ENCODE assay signal across 17 cellular contexts in the genomic region with DNA sequence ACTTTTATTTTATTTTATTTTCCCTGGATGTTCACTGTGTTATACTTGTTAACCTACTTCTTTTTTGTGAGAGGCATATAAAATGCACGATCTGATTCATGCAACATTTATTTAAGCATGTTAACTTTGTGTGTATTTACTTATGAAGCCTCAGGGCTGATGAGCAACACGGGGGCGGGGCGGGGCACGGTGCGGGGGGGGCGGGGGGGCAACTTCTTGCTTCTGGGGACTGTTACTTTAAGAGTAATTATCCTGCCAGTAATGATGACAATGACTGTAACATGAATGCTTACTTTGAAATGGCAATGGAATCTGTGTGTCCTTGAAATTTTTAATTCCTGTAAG.
DNase-seq lines count a peak whose midpoint lies in the region; ATAC-seq and TF ChIP-seq lines count a peak whose summit lies in the region.
"Had no signal": no experiment of that assay in that cellular context is flagged by ENCODE, and none has a peak within 500 bp of the region (broad histone marks: within the 10 kb centered on the region; RNA-seq: fewer than 3 reads in every experiment).

No MANE protein-coding gene starts in this region.

- no peaks in the 10 kb centered on the region for H4K20me1 ChIP-seq in GM23248 (ENCODE audit: insufficient read depth)
- no peaks in the 10 kb centered on the region for H4K20me1 ChIP-seq in PC-3 (ENCODE audit: low read length)

- in situ Hi-C loops in GM23248 (cut with MboI): no loop called here

- H3K79me2 ChIP-seq in GM23248 (ENCODE audit: insufficient read depth) (no peaks in the 10 kb centered on the region), PC-3 (ENCODE audit: low read length) (no peaks in the 10 kb centered on the region)

- 1 to 2% methylated on average over 7 of the region's 7 CpGs for WGBS in GM23248 (ENCODE audit: low coverage in 1 of 2, low lambda C conversion rate in 2 of 2, missing lambda C conversion rate in 2 of 2), 2 experiments

- H3K4me2 ChIP-seq in GM23248 (ENCODE audit: unreplicated experiment) (peak overlapping the region; percentile 64), PC-3 (ENCODE audit: low read length) (peak overlapping the region; percentile 80)
- H3K4me2 ChIP-seq: KMS-11 had no signal

- H3K9ac ChIP-seq in GM23248: no peak overlapping the region
- H3K9ac ChIP-seq in PC-3 (ENCODE audit: low read length): peak overlapping the region; percentile 62
- H3K9ac ChIP-seq: KMS-11 had no signal

- peak; percentile 72 for ATAC-seq in PC-3
- ATAC-seq: activated T-cell treated with anti-CD3 and anti-CD28 coated beads, Interleukin-2, amount 50 U/mL, for 4 hours; GM12878; HCT116 had no signal

- POLR2A ChIA-PET in PC-3 (lab: Charles Lee; ENCODE audit: unreplicated experiment): no interaction called here

- H3F3A ChIP-seq in GM23248 (ENCODE audit: insufficient read depth): peaks cover 5% of the 10 kb centered on the region; the same call in 1 of the 2 replicates
- H3F3A ChIP-seq in PC-3 (ENCODE audit: low read length, unreplicated experiment): peaks cover 6% of the 10 kb centered on the region

- H2AFZ ChIP-seq in GM23248 (0 out of 2 replicates have a peak overlapping the region, but pooled peaks have one; percentile 57), PC-3 (ENCODE audit: low read length) (no peak overlapping the region)

- TF ChIP-seq CTCF in PC-3 (conservative IDR thresholded peaks at IDR 0.05; ENCODE audit: low read depth, low read length): no peak

- DNase-seq in GM23248 (peak; percentile 61), PC-3 (peak; percentile 80), epithelial cell of prostate (ENCODE audit: low read depth, low spot score) (no peak), renal cortical epithelial cell (ENCODE audit: low read depth) (peak; percentile 77), NCI-H748 treated with DMSO at 0.1 percent for 48 hours (lab: John Stamatoyannopoulos, UW) (no peak), NCI-H2107 (lab: John Stamatoyannopoulos, UW) (no peak), COLO668 (lab: John Stamatoyannopoulos, UW; ENCODE audit: unreplicated experiment) (no peak)
- DNase-seq: activated CD4-positive, alpha-beta T cell treated with anti-CD3 and anti-CD28 coated beads, Interleukin-2, amount 50 U/mL, for 48 hours; activated T-cell treated with anti-CD3 and anti-CD28 coated beads, Interleukin-2, amount 50 U/mL, for 4 hours; midbrain; NCI-H146; NCI-H524 treated with DMSO at 0.1 percent for 48 hours; stimulated activated CD4-positive, alpha-beta T cell treated with anti-CD3 and anti-CD28 coated beads, Interleukin-12 subunit alpha, Interleukin-12 subunit beta, amount 100 ng/mL, for 4 hours had no signal

- CTCF ChIA-PET in PC-3 (lab: Charles Lee): interaction anchor here (0.7 kb wide), 1 partner anchor 260 kb away, joined by 3 read pairs; no protein-coding TSS in a partner anchor

- H3K27me3 ChIP-seq in GM23248 (replicated peaks; ENCODE audit: insufficient read depth) (no peaks in the 10 kb centered on the region), PC-3 (ENCODE audit: low read length) (no peaks in the 10 kb centered on the region)
- H3K27me3 ChIP-seq: cardiac muscle cell had no signal

- intact Hi-C loops in PC-3 (cut with micrococcal nuclease): loop anchor here (1.0 to 5.0 kb wide), 2 partner anchors 200 to 266 kb away; a partner anchor contains a TSS

- H3K36me3 ChIP-seq in GM23248 (ENCODE audit: low read depth) (no peaks in the 10 kb centered on the region), PC-3 (ENCODE audit: low read depth, low read length) (no peaks in the 10 kb centered on the region)
- H3K36me3 ChIP-seq: cardiac muscle cell had no signal

- H3K9me2 ChIP-seq in GM23248 (ENCODE audit: insufficient read depth) (no peaks in the 10 kb centered on the region), PC-3 (replicated peaks; ENCODE audit: low read length) (no peaks in the 10 kb centered on the region)

- BruUV-seq in PC-3 (replicated peaks; lab: Mats Ljungman, UMichigan): no TSS peak

- H3K4me1 ChIP-seq in GM23248 (ENCODE audit: insufficient read depth): peaks cover 12% of the 10 kb centered on the region
- peaks cover 39% of the 10 kb centered on the region for H3K4me1 ChIP-seq in PC-3 (ENCODE audit: insufficient read depth, low read length)

- peak overlapping the region; percentile 49 for H3K4me3 ChIP-seq in GM23248
- peak overlapping the region; percentile 53 for H3K4me3 ChIP-seq in PC-3 (ENCODE audit: low read length)
- H3K4me3 ChIP-seq: cardiac muscle cell, GM12878 had no signal

- H3K27ac ChIP-seq in GM23248 (no peak overlapping the region), PC-3 (ENCODE audit: low read length) (peak overlapping the region; percentile 94), epithelial cell of prostate (peak overlapping the region; percentile 40)
- H3K27ac ChIP-seq: cardiac muscle cell, KMS-11 had no signal

- H3K9me3 ChIP-seq in GM23248 (ENCODE audit: low read depth) (no peaks in the 10 kb centered on the region), PC-3 (ENCODE audit: low read length) (no peaks in the 10 kb centered on the region)

Comparison
In these comparisons a context has a peak if more than half of its experiments do, and no peak if none do; other contexts are left out.
1. DNase-seq: peak in GM23248 (single experiment), PC-3 (single experiment) and renal cortical epithelial cell (single experiment); none in epithelial cell of prostate (single experiment), NCI-H748 treated with DMSO at 0.1 percent for 48 hours (single experiment), NCI-H2107 (single experiment) and COLO668 (single experiment).